Comparison of ENCODE assay signal across 1 cellular context in genomic region chr1:3776231-3777030, GRCh38.
TF ChIP-seq lines count a peak whose summit lies in the region.

No MANE protein-coding gene starts in this region.

TF ChIP-seq in IMR-90, 13 proteins besides CTCF, POLR2A, EP300 and RAD21:
- no peak for TF ChIP-seq USF2 (IDR thresholded peaks at IDR 0.05; ENCODE audit: low read depth, low read length)
- no peak for TF ChIP-seq FOS (IDR thresholded peaks at IDR 0.05; ENCODE audit: low read depth, low read length)
- no peak for TF ChIP-seq CHD1 (IDR thresholded peaks at IDR 0.05; ENCODE audit: low read depth, low read length)
- no peak for TF ChIP-seq RFX5 (IDR thresholded peaks at IDR 0.05; ENCODE audit: low read depth, low read length)
- TF ChIP-seq CEBPB (IDR thresholded peaks at IDR 0.05; ENCODE audit: low read depth, low read length) = no peak
- no peak for TF ChIP-seq MAFK (IDR thresholded peaks at IDR 0.05; ENCODE audit: low read depth, low read length)
- TF ChIP-seq MAZ (IDR thresholded peaks at IDR 0.05; ENCODE audit: borderline replicate concordance, low read depth, low read length) = no peak
- TF ChIP-seq SMC3 (IDR thresholded peaks at IDR 0.05; ENCODE audit: low read depth, low read length) = no peak
- TF ChIP-seq RCOR1 (IDR thresholded peaks at IDR 0.05; ENCODE audit: insufficient replicate concordance, low read length) = no peak
- no peak for TF ChIP-seq BHLHE40 (IDR thresholded peaks at IDR 0.05; ENCODE audit: low read depth, low read length)
- no peak for TF ChIP-seq MXI1 (IDR thresholded peaks at IDR 0.05; ENCODE audit: borderline replicate concordance, low read depth, low read length)
- TF ChIP-seq, protein P1, sequence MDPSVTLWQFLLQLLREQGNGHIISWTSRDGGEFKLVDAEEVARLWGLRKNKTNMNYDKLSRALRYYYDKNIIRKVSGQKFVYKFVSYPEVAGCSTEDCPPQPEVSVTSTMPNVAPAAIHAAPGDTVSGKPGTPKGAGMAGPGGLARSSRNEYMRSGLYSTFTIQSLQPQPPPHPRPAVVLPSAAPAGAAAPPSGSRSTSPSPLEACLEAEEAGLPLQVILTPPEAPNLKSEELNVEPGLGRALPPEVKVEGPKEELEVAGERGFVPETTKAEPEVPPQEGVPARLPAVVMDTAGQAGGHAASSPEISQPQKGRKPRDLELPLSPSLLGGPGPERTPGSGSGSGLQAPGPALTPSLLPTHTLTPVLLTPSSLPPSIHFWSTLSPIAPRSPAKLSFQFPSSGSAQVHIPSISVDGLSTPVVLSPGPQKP (IDR thresholded peaks at IDR 0.05; ENCODE audit: borderline replicate concordance, low read depth, low read length) = no peak
- no peak for TF ChIP-seq NFE2L2 (IDR thresholded peaks at IDR 0.05; ENCODE audit: low read depth, low read length)
